In genomic region chr3:194624956-194625355, GRCh38 we compare ENCODE assay signal across 1 cellular context.
TF ChIP-seq lines count a peak whose summit lies in the region.

No MANE protein-coding gene starts in this region.

TF ChIP-seq in HepG2, 621 proteins besides CTCF, POLR2A, EP300 and RAD21:
- TF ChIP-seq AGO2 (optimal IDR thresholded peaks at IDR 0.05; ENCODE audit: low read depth, low read length) (peak; percentile 18), ARNT (IDR thresholded peaks at IDR 0.05) (no peak), ZFP37 (CRISPR knock-in tag; IDR thresholded peaks at IDR 0.05; ENCODE audit: borderline replicate concordance) (no peak)
